In genomic region chr1:223729906-223730305, GRCh38 we compare ENCODE assay signal across 23 cellular contexts. TPM values are rescaled to one million over a fixed set of nuclear protein-coding genes. Genes with fewer than 3 reads are reported as not detected.
A peak's percentile ranks its signal among the peaks of the same experiment; 100 is the strongest.
DNase-seq lines count a peak whose midpoint lies in the region; ATAC-seq, FAIRE-seq and TF ChIP-seq lines count a peak whose summit lies in the region.
"Had no signal": no experiment of that assay in that cellular context is flagged by ENCODE, and none has a peak within 500 bp of the region (broad histone marks: within the 10 kb centered on the region; RNA-seq: fewer than 3 reads in every experiment).

No MANE protein-coding gene starts in this region.

- H3K4me3 ChIP-seq in GM23248 (no peak overlapping the region), kidney (ENCODE audit: low read length in 2 of 2) (no peak overlapping the region), stomach (no peak overlapping the region)
- H3K4me3 ChIP-seq: colonic mucosa, sigmoid colon, thoracic aorta had no signal

- CTCF ChIA-PET in activated CD4-positive, alpha-beta T cell treated with anti-CD3 and anti-CD28 coated beads, Interleukin-2, amount 10 ng/mL, durations not matched to agents 7 days and 5 days (lab: Charles Lee) = interaction anchor here (0.5 to 2.4 kb wide), 4 partner anchors 19 to 127 kb away, joined by 3 to 9 read pairs (median 4); no protein-coding TSS in a partner anchor

- H3K9me3 ChIP-seq in GM23248 (ENCODE audit: low read depth) = no peaks in the 10 kb centered on the region
- H3K9me3 ChIP-seq in kidney (ENCODE audit: control insufficient read depth in 1 of 2, low read length in 2 of 2) = no peaks in the 10 kb centered on the region
- H3K9me3 ChIP-seq in stomach = no peaks in the 10 kb centered on the region
- H3K9me3 ChIP-seq: colonic mucosa, sigmoid colon, thoracic aorta had no signal

- H4K20me1 ChIP-seq in GM23248 (ENCODE audit: insufficient read depth) = peaks cover 3% of the 10 kb centered on the region; the same call in 1 of the 2 replicates

- 0 out of 2 replicates have a peak, but pooled peaks cover 13% of the 10 kb centered on the region for H3K36me3 ChIP-seq in GM23248 (ENCODE audit: low read depth)
- H3K36me3 ChIP-seq in kidney (ENCODE audit: control insufficient read depth in 1 of 2, insufficient read depth in 2 of 2, low read length in 2 of 2) = peaks cover 0 to 3% of the 10 kb centered on the region in 2 donors
- H3K36me3 ChIP-seq in stomach = peaks cover 0 to 37% (median 15%) of the 10 kb centered on the region in 4 donors
- H3K36me3 ChIP-seq: thoracic aorta had no signal

- no peaks in the 10 kb centered on the region for H3K27me3 ChIP-seq in GM23248 (replicated peaks; ENCODE audit: insufficient read depth)
- no peaks in the 10 kb centered on the region for H3K27me3 ChIP-seq in stomach
- H3K27me3 ChIP-seq: colonic mucosa, sigmoid colon had no signal

- H2AFZ ChIP-seq in GM23248 = no peak overlapping the region

- no peak for TF ChIP-seq EP300 in stomach (IDR thresholded peaks at IDR 0.05)

- H3K4me1 ChIP-seq in GM23248 (ENCODE audit: insufficient read depth) (peaks cover 50% of the 10 kb centered on the region), kidney (ENCODE audit: control insufficient read depth in 1 of 2, insufficient read depth in 1 of 2, low read depth in 1 of 2, low read length in 2 of 2) (peaks cover 52 to 60% of the 10 kb centered on the region in 2 donors), stomach (peaks cover 69 to 91% (median 84%) of the 10 kb centered on the region in 4 donors)

- H3K4me3 Mint-ChIP-seq in activated T-helper 17 cell treated with anti-CD3 and anti-CD28 coated beads, Interleukin-2, amount 50 U/mL, for 72 hours = no peak overlapping the region
- H3K4me3 Mint-ChIP-seq in stimulated activated effector memory CD8-positive, alpha-beta T cell treated with anti-CD3 and anti-CD28 coated beads, Interleukin-12 subunit alpha, Interleukin-12 subunit beta, amount 100 ng/mL, for 72 hours = no peak overlapping the region
- H3K4me3 Mint-ChIP-seq in activated CD4-positive, alpha-beta T cell treated with anti-CD3 and anti-CD28 coated beads, Interleukin-2, amount 10 ng/mL, durations not matched to agents 7 days and 5 days = no peak overlapping the region
- H3K4me3 Mint-ChIP-seq: activated CD4-positive, alpha-beta T cell treated with anti-CD3 and anti-CD28 coated beads, Interleukin-2, amount 10 ng/mL, durations not matched to agents 24 days and 14 days; activated naive CD8-positive, alpha-beta T cell treated with anti-CD3 and anti-CD28 coated beads for 36 hours; CD8-positive, alpha-beta T cell; endodermal cell; nephron progenitor cell had no signal

- H3K9ac ChIP-seq in GM23248 = no peak overlapping the region
- H3K9ac ChIP-seq in kidney (ENCODE audit: low read length in 2 of 2) = no peak overlapping the region

- H3K9me3 Mint-ChIP-seq in activated T-helper 17 cell treated with anti-CD3 and anti-CD28 coated beads, Interleukin-2, amount 50 U/mL, for 72 hours = no peaks in the 10 kb centered on the region
- H3K9me3 Mint-ChIP-seq in stimulated activated effector memory CD8-positive, alpha-beta T cell treated with anti-CD3 and anti-CD28 coated beads, Interleukin-12 subunit alpha, Interleukin-12 subunit beta, amount 100 ng/mL, for 72 hours = no peaks in the 10 kb centered on the region
- H3K9me3 Mint-ChIP-seq in activated CD4-positive, alpha-beta T cell treated with anti-CD3 and anti-CD28 coated beads, Interleukin-2, amount 10 ng/mL, durations not matched to agents 7 days and 5 days = no peaks in the 10 kb centered on the region
- H3K9me3 Mint-ChIP-seq: activated CD4-positive, alpha-beta T cell treated with anti-CD3 and anti-CD28 coated beads, Interleukin-2, amount 10 ng/mL, durations not matched to agents 24 days and 14 days; activated naive CD8-positive, alpha-beta T cell treated with anti-CD3 and anti-CD28 coated beads for 36 hours; CD8-positive, alpha-beta T cell; nephron progenitor cell had no signal

- peaks cover 97% of the 10 kb centered on the region for H3K79me2 ChIP-seq in GM23248 (ENCODE audit: insufficient read depth)

- H3K4me2 ChIP-seq in GM23248 (ENCODE audit: unreplicated experiment) = no peak overlapping the region

- intact Hi-C loops in kidney (cut with DNase I) (no loop called here), stomach (cut with DNase I; ENCODE audit: low total_unique reads) (no loop called here)

- peaks cover 23% of the 10 kb centered on the region for H3K36me3 Mint-ChIP-seq in activated T-helper 17 cell treated with anti-CD3 and anti-CD28 coated beads, Interleukin-2, amount 50 U/mL, for 72 hours (ENCODE audit: low read depth)
- H3K36me3 Mint-ChIP-seq in stimulated activated effector memory CD8-positive, alpha-beta T cell treated with anti-CD3 and anti-CD28 coated beads, Interleukin-12 subunit alpha, Interleukin-12 subunit beta, amount 100 ng/mL, for 72 hours = peaks cover 45% of the 10 kb centered on the region
- peaks cover 75% of the 10 kb centered on the region for H3K36me3 Mint-ChIP-seq in activated CD4-positive, alpha-beta T cell treated with anti-CD3 and anti-CD28 coated beads, Interleukin-2, amount 10 ng/mL, durations not matched to agents 7 days and 5 days (ENCODE audit: low read depth)

- TF ChIP-seq CTCF in kidney (IDR thresholded peaks at IDR 0.05; ENCODE audit: borderline replicate concordance, extremely low read depth, insufficient read depth) (no peak), stomach (IDR thresholded peaks at IDR 0.05) (no peak)

- H3K4me1 Mint-ChIP-seq in activated T-helper 17 cell treated with anti-CD3 and anti-CD28 coated beads, Interleukin-2, amount 50 U/mL, for 72 hours = peaks cover 48% of the 10 kb centered on the region
- peaks cover 91% of the 10 kb centered on the region for H3K4me1 Mint-ChIP-seq in stimulated activated effector memory CD8-positive, alpha-beta T cell treated with anti-CD3 and anti-CD28 coated beads, Interleukin-12 subunit alpha, Interleukin-12 subunit beta, amount 100 ng/mL, for 72 hours
- peaks cover 76% of the 10 kb centered on the region for H3K4me1 Mint-ChIP-seq in activated CD4-positive, alpha-beta T cell treated with anti-CD3 and anti-CD28 coated beads, Interleukin-2, amount 10 ng/mL, durations not matched to agents 7 days and 5 days

- no peak for FAIRE-seq in kidney (lab: Jason Lieb, UNC)

- H3K27me3 Mint-ChIP-seq in activated T-helper 17 cell treated with anti-CD3 and anti-CD28 coated beads, Interleukin-2, amount 50 U/mL, for 72 hours = no peaks in the 10 kb centered on the region
- H3K27me3 Mint-ChIP-seq in activated CD4-positive, alpha-beta T cell treated with anti-CD3 and anti-CD28 coated beads, Interleukin-2, amount 10 ng/mL, durations not matched to agents 7 days and 5 days = no peaks in the 10 kb centered on the region
- H3K27me3 Mint-ChIP-seq: activated CD4-positive, alpha-beta T cell treated with anti-CD3 and anti-CD28 coated beads, Interleukin-2, amount 10 ng/mL, durations not matched to agents 24 days and 14 days; activated naive CD8-positive, alpha-beta T cell treated with anti-CD3 and anti-CD28 coated beads for 36 hours had no signal

- no peak for ATAC-seq in activated T-helper 17 cell treated with anti-CD3 and anti-CD28 coated beads, Interleukin-2, amount 50 U/mL, for 72 hours (replicated peaks)
- no peak for ATAC-seq in stimulated activated effector memory CD8-positive, alpha-beta T cell treated with anti-CD3 and anti-CD28 coated beads, Interleukin-12 subunit alpha, Interleukin-12 subunit beta, amount 100 ng/mL, for 72 hours
- ATAC-seq in GM19351 (IDR thresholded peaks at IDR 0.05; ENCODE audit: unreplicated experiment) = no peak
- ATAC-seq: CD8-positive, alpha-beta T cell; left cardiac atrium; Panc1 had no signal

- POLR2A ChIA-PET in activated CD4-positive, alpha-beta T cell treated with anti-CD3 and anti-CD28 coated beads, Interleukin-2, amount 10 ng/mL, durations not matched to agents 7 days and 5 days (lab: Charles Lee) = no interaction called here

- no peak for TF ChIP-seq POLR2A in stomach (IDR thresholded peaks at IDR 0.05)

- in situ Hi-C loops in GM23248 (cut with MboI) = no loop called here

- peak overlapping the region; percentile 92 for H3K27ac Mint-ChIP-seq in activated T-helper 17 cell treated with anti-CD3 and anti-CD28 coated beads, Interleukin-2, amount 50 U/mL, for 72 hours
- peak overlapping the region; percentile 98 for H3K27ac Mint-ChIP-seq in stimulated activated effector memory CD8-positive, alpha-beta T cell treated with anti-CD3 and anti-CD28 coated beads, Interleukin-12 subunit alpha, Interleukin-12 subunit beta, amount 100 ng/mL, for 72 hours
- no peak overlapping the region for H3K27ac Mint-ChIP-seq in activated CD4-positive, alpha-beta T cell treated with anti-CD3 and anti-CD28 coated beads, Interleukin-2, amount 10 ng/mL, durations not matched to agents 7 days and 5 days
- H3K27ac Mint-ChIP-seq: activated naive CD8-positive, alpha-beta T cell treated with anti-CD3 and anti-CD28 coated beads for 36 hours; CD8-positive, alpha-beta T cell; endodermal cell; nephron progenitor cell had no signal

- H3F3A ChIP-seq in GM23248 (ENCODE audit: insufficient read depth) = peaks cover 43% of the 10 kb centered on the region

- WGBS in GM23248 (ENCODE audit: low coverage in 1 of 2, low lambda C conversion rate in 2 of 2, missing lambda C conversion rate in 2 of 2), 2 experiments = 67 to 71% methylated on average over 4 of the region's 4 CpGs
- 75 to 89% (median 82%) methylated on average over 4 of the region's 4 CpGs for WGBS in stomach, 5 donors

- DNase-seq in GM23248 (no peak), kidney (no peak), stomach (no peak), NOMO-1 treated with DMSO at 0.1 percent for 48 hours (lab: John Stamatoyannopoulos, UW; ENCODE audit: unreplicated experiment) (no peak)
- DNase-seq in stimulated activated effector memory CD8-positive, alpha-beta T cell treated with anti-CD3 and anti-CD28 coated beads, Interleukin-12 subunit alpha, Interleukin-12 subunit beta, amount 100 ng/mL, for 72 hours (ENCODE audit: low spot score in 2 of 2) = no peak
- DNase-seq in activated CD4-positive, alpha-beta T cell treated with anti-CD3 and anti-CD28 coated beads, Interleukin-2, amount 10 ng/mL, durations not matched to agents 7 days and 5 days = no peak
- DNase-seq: activated CD4-positive, alpha-beta T cell treated with anti-CD3 and anti-CD28 coated beads, Interleukin-2, amount 10 ng/mL, durations not matched to agents 24 days and 14 days; activated naive CD8-positive, alpha-beta T cell treated with anti-CD3 and anti-CD28 coated beads for 36 hours; CD8-positive, alpha-beta T cell; colonic mucosa; endodermal cell; GF-D8; glutamatergic neuron; left cardiac atrium; mesendoderm; nephron progenitor cell; sigmoid colon; T-helper 2 cell had no signal

- peak overlapping the region; percentile 67 for H3K27ac ChIP-seq in GM23248
- H3K27ac ChIP-seq in kidney (ENCODE audit: low read depth in 2 of 2, low read length in 2 of 2) = peak overlapping the region; percentile 40 to 83
- peak overlapping the region in 2 of 5 donors; percentile 89 to 94 for H3K27ac ChIP-seq in stomach
- H3K27ac ChIP-seq: HL-60 had no signal

- H3K9me2 ChIP-seq in GM23248 (ENCODE audit: insufficient read depth) = no peaks in the 10 kb centered on the region

RNA-seq across cellular contexts. Expression of gene CAPN2, which starts 17.6 kb away (rescaled TPM):
- 214 and 223 TPM in 2 replicates for total RNA-seq in GM23248 (2014; rRNA removed; shearing (Covaris generic))
- polyA plus RNA-seq in GM23248 (2016; fragmentation: Nextera tagmentation; extraction: Ambion mirVana) = 261 and 272 TPM in 2 replicates
- total RNA-seq in activated T-helper 17 cell treated with anti-CD3 and anti-CD28 coated beads, Interleukin-2, amount 50 U/mL, for 72 hours = 10 to 100 TPM; 42.8 to 73.0 TPM
- 276 TPM for total RNA-seq in kidney
- polyA plus RNA-seq in kidney (ENCODE audit: insufficient read depth, low read depth, low replicate concordance) = 175 TPM
- total RNA-seq in stomach = 100 to 1,000 TPM; 224 to 739 (median 358) TPM
- polyA plus RNA-seq in stomach = 100 to 1,000 TPM; 128 to 171 (median 161) TPM
- 100 to 1,000 TPM; 206 to 207 TPM for total RNA-seq in activated CD4-positive, alpha-beta T cell treated with anti-CD3 and anti-CD28 coated beads, Interleukin-2, amount 10 ng/mL, durations not matched to agents 7 days and 5 days
